ENCODE assay signal across 9 cellular contexts in the genomic region with DNA sequence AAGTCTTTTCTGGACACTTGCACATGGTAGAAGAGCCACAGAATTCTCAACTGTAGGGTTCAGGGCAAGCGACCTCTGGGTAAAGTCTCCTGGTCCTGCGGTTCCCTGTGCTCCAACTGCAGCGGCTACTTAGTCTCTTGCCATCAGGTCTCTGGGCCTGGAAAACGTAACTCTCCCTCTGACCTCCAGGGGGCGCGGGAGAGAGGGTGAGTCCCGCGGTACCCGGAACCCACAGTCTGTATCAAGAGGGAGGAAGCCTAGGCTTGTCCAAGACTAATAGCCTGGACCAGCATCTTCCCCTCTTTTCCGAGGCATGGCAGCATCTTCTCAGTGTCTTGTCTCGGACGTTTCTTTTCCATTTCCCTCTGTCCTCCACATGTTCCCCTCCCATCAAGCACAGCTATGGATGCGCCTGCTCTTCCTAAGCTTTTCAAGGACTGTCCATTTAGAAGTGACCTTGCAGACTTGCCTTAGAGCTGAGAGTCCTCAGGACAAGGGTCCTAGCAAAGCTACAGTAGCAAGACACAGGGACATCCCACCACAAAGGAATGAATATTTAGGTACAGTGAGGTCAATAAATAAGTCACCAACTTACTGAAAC. TPM values are rescaled to one million over a fixed set of nuclear protein-coding genes. Genes with fewer than 3 reads are reported as not detected.
A peak's percentile ranks its signal among the peaks of the same experiment; 100 is the strongest.
DNase-seq lines count a peak whose midpoint lies in the region; FAIRE-seq and TF ChIP-seq lines count a peak whose summit lies in the region.
"Had no signal": no experiment of that assay in that cellular context is flagged by ENCODE, and none has a peak within 500 bp of the region (broad histone marks: within the 10 kb centered on the region; RNA-seq: fewer than 3 reads in every experiment).

No MANE protein-coding gene starts in this region.

- intact Hi-C loops in ascending aorta (cut with DNase I), result loop anchor here (5.0 kb wide), 1 partner anchor 314 kb away; no protein-coding TSS in a partner anchor
- intact Hi-C loops in posterior vena cava (cut with DNase I), result no loop called here

- DNase-seq in NCI-H2227 (lab: John Stamatoyannopoulos, UW; ENCODE audit: unreplicated experiment), result peak; percentile 10
- no peak for DNase-seq in NCI-H2227 treated with DMSO at 0.1 percent for 48 hours (lab: John Stamatoyannopoulos, UW)
- DNase-seq in HTR-8/SVneo (ENCODE audit: insufficient read length, low spot score), result peak; percentile 56
- peak in 4 of 5 experiments; percentile 5 to 60 (median 29) for DNase-seq in T-helper 2 cell
- no peak for DNase-seq in ascending aorta (ENCODE audit: low spot score in 2 of 2)
- no peak for DNase-seq in keratinocyte (ENCODE audit: low read depth, low spot score)
- peak; percentile 27 to 51 (median 28) for DNase-seq in stimulated activated CD4-positive, alpha-beta T cell treated with anti-CD3 and anti-CD28 coated beads, TNF-alpha, amount 100 ng/mL, for 24 hours (ENCODE audit: low read depth in 3 of 3)
- DNase-seq in posterior vena cava (ENCODE audit: low spot score), result no peak

- no peaks in the 10 kb centered on the region for H4K20me1 ChIP-seq in keratinocyte (ENCODE audit: control insufficient read depth, extremely low read depth, insufficient read depth, low read length)

- H3K79me2 ChIP-seq in keratinocyte (ENCODE audit: control insufficient read depth, insufficient read depth, low read length), result no peaks in the 10 kb centered on the region

- H3K9ac ChIP-seq in keratinocyte (ENCODE audit: control insufficient read depth, extremely low read depth, insufficient read depth, low read length), result no peak overlapping the region

- no peak for FAIRE-seq in HTR-8/SVneo (lab: Jason Lieb, UNC)
- FAIRE-seq in keratinocyte (lab: Jason Lieb, UNC), result peak; percentile 65
- FAIRE-seq: G401.6 had no signal

- H3K4me2 ChIP-seq in keratinocyte (ENCODE audit: control insufficient read depth, extremely low read depth, insufficient read depth, low read depth, low read length), result no peak overlapping the region

- dilution Hi-C loops in keratinocyte (cut with MboI; ENCODE audit: extremely low pct_ligation_motif_present, low sequenced_read_pairs), result no loop called here

- H3K27ac ChIP-seq in ascending aorta (no peak overlapping the region), keratinocyte (ENCODE audit: control insufficient read depth, insufficient read depth, low read length) (no peak overlapping the region)

- H3K4me3 ChIP-seq in ascending aorta (no peak overlapping the region), keratinocyte (ENCODE audit: control insufficient read depth in 2 of 3, extremely low read depth in 1 of 3, insufficient read depth in 2 of 3, low read depth in 1 of 3, low read length in 3 of 3) (no peak overlapping the region)

- H3K9me3 ChIP-seq in ascending aorta (no peaks in the 10 kb centered on the region), keratinocyte (ENCODE audit: control insufficient read depth, low read depth, low read length) (no peaks in the 10 kb centered on the region)

- H3K4me1 ChIP-seq in ascending aorta, result no peaks in the 10 kb centered on the region
- no peaks in the 10 kb centered on the region for H3K4me1 ChIP-seq in keratinocyte (ENCODE audit: control insufficient read depth, extremely low read depth, insufficient read depth, low read length)

- H3K27me3 ChIP-seq in ascending aorta (no peaks in the 10 kb centered on the region), keratinocyte (ENCODE audit: control insufficient read depth, extremely low read depth, insufficient read depth, low read length) (peaks cover 18% of the 10 kb centered on the region)

- H3K36me3 ChIP-seq in ascending aorta (no peaks in the 10 kb centered on the region), keratinocyte (ENCODE audit: control insufficient read depth in 2 of 2, extremely low read depth in 1 of 2, insufficient read depth in 2 of 2, low read length in 2 of 2) (no peaks in the 10 kb centered on the region)

- no peak overlapping the region for H2AFZ ChIP-seq in keratinocyte (ENCODE audit: control insufficient read depth, low read length)

- H3K9me1 ChIP-seq in keratinocyte (ENCODE audit: control insufficient read depth, extremely low read depth, insufficient read depth, low read length), result no peaks in the 10 kb centered on the region

- TF ChIP-seq CTCF in ascending aorta (IDR thresholded peaks at IDR 0.05), result peak; percentile 30 to 58 (median 46)
- peak; percentile 79 to 87 (median 84) for TF ChIP-seq CTCF in keratinocyte (optimal IDR thresholded peaks at IDR 0.05 in 1 of 3, IDR thresholded peaks at IDR 0.05 in 1 of 3, conservative IDR thresholded peaks at IDR 0.05 in 1 of 3; ENCODE audit: extremely low read depth in 1 of 3, insufficient read depth in 2 of 3, low read length in 3 of 3)

RNA-seq across cellular contexts. Expression of gene FSTL4, which starts 59.3 kb away (rescaled TPM):
- total RNA-seq in ascending aorta, result 0.11 TPM
- polyA plus RNA-seq in keratinocyte, result 0.82 to 4.2 TPM (median 1.7 TPM) in 3 replicates
- polyA plus RNA-seq in keratinocyte (2011; ENCODE audit: low read depth), result 3.0 TPM
- polyA plus RNA-seq in keratinocyte (2011; cell fraction: cytosol; rRNA removed), result 2.0 and 2.4 TPM in 2 replicates
- 2.6 and 3.5 TPM in 2 replicates for polyA plus RNA-seq in keratinocyte (2011; cell fraction: nucleus; rRNA removed)
- 0.79 and 4.6 TPM in 2 replicates for polyA plus RNA-seq in keratinocyte (2012; ENCODE audit: low replicate concordance)
- 0.95 to 7.6 TPM (median 2.4 TPM) in 3 replicates for polyA minus RNA-seq in keratinocyte
- polyA minus RNA-seq in keratinocyte (2011; cell fraction: cytosol; rRNA and poly(A)+ RNA removed), result 2.9 TPM
- 2.4 and 4.6 TPM in 2 replicates for polyA minus RNA-seq in keratinocyte (2011; cell fraction: nucleus; rRNA and poly(A)+ RNA removed)
- total RNA-seq in posterior vena cava, result under 1 TPM in 1 of 2 donors, not detected in 1; 0.46 TPM

Comparison
In these comparisons a context has a peak if more than half of its experiments do, and no peak if none do; other contexts are left out.
1. DNase-seq: peak in NCI-H2227 (single experiment), HTR-8/SVneo (single experiment), T-helper 2 cell (4 of 5) and stimulated activated CD4-positive, alpha-beta T cell treated with anti-CD3 and anti-CD28 coated beads, TNF-alpha, amount 100 ng/mL, for 24 hours (3 of 3); none in NCI-H2227 treated with DMSO at 0.1 percent for 48 hours (single experiment), ascending aorta (0 of 2), keratinocyte (single experiment) and posterior vena cava (single experiment).